In genomic region chr4:36177946-36178345, GRCh38 we compare ENCODE assay signal across 27 cellular contexts.
"Had no signal": no experiment of that assay in that cellular context is flagged by ENCODE, and none has a peak within 500 bp of the region (broad histone marks: within the 10 kb centered on the region; RNA-seq: fewer than 3 reads in every experiment).

No MANE protein-coding gene starts in this region.

- H3K4me3 ChIP-seq: coronary artery, left lung, prostate gland, right atrium auricular region, spleen, testis, vagina had no signal

- H3K27ac Mint-ChIP-seq: activated naive CD8-positive, alpha-beta T cell treated with anti-CD3 and anti-CD28 coated beads for 36 hours; activated T-cell treated with anti-CD3 and anti-CD28 coated beads, Interleukin-2, amount 50 U/mL, for 24 hours; activated T-helper 2 cell treated with anti-CD3 and anti-CD28 coated beads, Interferon-gamma antibody, Interleukin-2, Interleukin-4, amounts not matched to agents 10 μg/mL and 5 μg/mL and 100 μg/mL, durations not matched to agents 14 hours and 24 hours and 36 hours; brain; WTC11 had no signal

- H3K9me3 ChIP-seq: left lung, prostate gland, right atrium auricular region, spleen, testis, vagina had no signal

- DNase-seq: activated CD4-positive, alpha-beta T cell treated with anti-CD3 and anti-CD28 coated beads, Interleukin-2, amount 50 U/mL, for 4 hours; activated CD8-positive, alpha-beta memory T cell treated with anti-CD3 and anti-CD28 coated beads for 24 hours; activated CD8-positive, alpha-beta memory T cell treated with anti-CD3 and anti-CD28 coated beads, Interleukin-2, amount 50 U/mL, for 4 hours; activated naive CD4-positive, alpha-beta T cell; activated naive CD8-positive, alpha-beta T cell treated with anti-CD3 and anti-CD28 coated beads for 36 hours; activated T-cell treated with anti-CD3 and anti-CD28 coated beads, Interleukin-2, amount 50 U/mL, for 24 hours; amygdala; erythroblast; foreskin keratinocyte; kidney glomerular epithelial cell; left lung; midbrain; natural killer cell; spleen; stimulated activated CD4-positive, alpha-beta T cell treated with anti-CD3 and anti-CD28 coated beads, Interleukin-4, amount 100 ng/mL, for 1 hour; stimulated activated naive CD4-positive, alpha-beta T cell; T-helper 1 cell; T1000; testis; trophoblast cell had no signal

- H3K4me1 ChIP-seq: foreskin keratinocyte, left lung, prostate gland, right atrium auricular region, spleen, vagina had no signal

- H3K36me3 ChIP-seq: prostate gland, right atrium auricular region, vagina had no signal

- H3K9me3 Mint-ChIP-seq: activated naive CD8-positive, alpha-beta T cell treated with anti-CD3 and anti-CD28 coated beads for 36 hours; activated T-cell treated with anti-CD3 and anti-CD28 coated beads, Interleukin-2, amount 50 U/mL, for 24 hours; activated T-helper 2 cell treated with anti-CD3 and anti-CD28 coated beads, Interferon-gamma antibody, Interleukin-2, Interleukin-4, amounts not matched to agents 10 μg/mL and 5 μg/mL and 100 μg/mL, durations not matched to agents 14 hours and 24 hours and 36 hours; natural killer cell; WTC11 had no signal

- H3K27me3 ChIP-seq: foreskin keratinocyte, left lung, right atrium auricular region, spleen, testis, vagina had no signal

- H3K4me1 Mint-ChIP-seq: WTC11 had no signal

- H3K36me3 Mint-ChIP-seq: brain, WTC11 had no signal

- ATAC-seq: foreskin keratinocyte, left lung, natural killer cell, WTC11 had no signal

- H3K27me3 Mint-ChIP-seq: activated naive CD8-positive, alpha-beta T cell treated with anti-CD3 and anti-CD28 coated beads for 36 hours; activated T-cell treated with anti-CD3 and anti-CD28 coated beads, Interleukin-2, amount 50 U/mL, for 24 hours; brain had no signal

- H3K4me3 Mint-ChIP-seq: activated naive CD8-positive, alpha-beta T cell treated with anti-CD3 and anti-CD28 coated beads for 36 hours; activated T-cell treated with anti-CD3 and anti-CD28 coated beads, Interleukin-2, amount 50 U/mL, for 24 hours; brain; natural killer cell; WTC11 had no signal

- H3K27ac ChIP-seq: coronary artery, foreskin keratinocyte, left lung, prostate gland, right atrium auricular region, spleen, testis, vagina had no signal
